15 cellular contexts compared by ENCODE assay signal in the genomic region with DNA sequence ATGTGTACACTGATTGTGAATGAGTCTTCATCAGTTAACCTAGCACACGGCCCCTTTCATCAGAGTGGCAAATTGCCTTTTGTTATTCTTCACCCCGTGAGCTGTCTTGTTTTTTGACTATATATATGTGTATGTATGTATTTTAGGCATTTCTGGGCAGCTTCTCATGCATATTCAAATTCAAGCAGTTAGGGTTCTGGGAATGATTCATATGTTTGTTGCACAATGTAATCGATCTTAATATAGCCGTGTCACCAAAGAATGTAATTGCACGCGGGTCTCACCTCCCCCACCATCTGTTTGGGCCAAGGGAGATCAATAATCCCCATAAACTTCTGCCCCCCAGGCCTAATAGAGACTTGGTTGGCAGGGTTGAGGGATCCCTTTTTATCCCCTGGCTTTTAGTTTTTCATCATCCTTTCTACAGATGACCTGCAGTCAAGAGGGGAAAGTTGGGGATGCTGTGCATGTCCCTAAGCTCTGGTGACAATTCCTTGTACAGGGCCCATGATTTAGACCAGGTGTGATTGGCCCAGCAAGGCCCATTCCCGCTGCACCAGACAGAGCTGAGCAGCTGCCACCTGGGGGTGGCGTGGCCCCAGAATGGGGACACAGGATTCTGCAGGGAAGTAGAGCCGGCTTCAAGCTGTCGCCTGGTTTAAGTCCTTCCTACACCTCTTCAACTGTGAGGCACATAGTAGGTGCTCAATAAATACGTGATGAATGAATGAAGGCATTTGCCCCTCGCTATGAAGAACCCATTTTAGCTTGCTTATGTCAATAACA. TPM values are rescaled to one million over a fixed set of nuclear protein-coding genes. Genes with fewer than 3 reads are reported as not detected.
"Had no signal": no experiment of that assay in that cellular context is flagged by ENCODE, and none has a peak within 500 bp of the region (broad histone marks: within the 10 kb centered on the region; RNA-seq: fewer than 3 reads in every experiment).

No MANE protein-coding gene starts in this region.

- H3K36me3 Mint-ChIP-seq: naive thymus-derived CD8-positive, alpha-beta T cell; WTC11 had no signal

- H3K27me3 ChIP-seq: sigmoid colon had no signal

- H3K9me3 ChIP-seq: mucosa of descending colon, sigmoid colon, stomach had no signal

- H3K9me3 Mint-ChIP-seq: WTC11 had no signal

- H3K27ac Mint-ChIP-seq: activated CD8-positive, alpha-beta T cell treated with anti-CD3 and anti-CD28 coated beads, Interleukin-2, amount 10 ng/mL, durations not matched to agents 7 days and 5 days; naive thymus-derived CD8-positive, alpha-beta T cell; WTC11 had no signal

- H3K4me3 Mint-ChIP-seq: activated CD8-positive, alpha-beta T cell treated with anti-CD3 and anti-CD28 coated beads, Interleukin-2, amount 10 ng/mL, durations not matched to agents 7 days and 5 days; naive thymus-derived CD8-positive, alpha-beta T cell; WTC11 had no signal

- H3K36me3 ChIP-seq: sigmoid colon, stomach had no signal

- H3K4me3 ChIP-seq: mucosa of descending colon, sigmoid colon, stomach had no signal

- ATAC-seq: activated CD8-positive, alpha-beta T cell treated with anti-CD3 and anti-CD28 coated beads, Interleukin-2, amount 10 ng/mL, durations not matched to agents 7 days and 5 days; mucosa of descending colon; naive thymus-derived CD8-positive, alpha-beta T cell; WTC11 had no signal

- DNase-seq: activated CD4-positive, alpha-beta T cell treated with anti-CD3 and anti-CD28 coated beads for 48 hours; activated CD8-positive, alpha-beta memory T cell treated with anti-CD3 and anti-CD28 coated beads, Interleukin-2, amount 50 U/mL, for 48 hours; activated CD8-positive, alpha-beta T cell treated with anti-CD3 and anti-CD28 coated beads, Interleukin-2, amount 10 ng/mL, durations not matched to agents 7 days and 5 days; activated naive CD4-positive, alpha-beta T cell; central memory CD4-positive, alpha-beta T cell; cortex of kidney; effector CD8-positive, alpha-beta T cell; glutamatergic neuron; mucosa of descending colon; naive thymus-derived CD8-positive, alpha-beta T cell; sigmoid colon; stimulated activated CD4-positive, alpha-beta T cell treated with anti-CD3 and anti-CD28 coated beads, Interleukin-4, amount 100 ng/mL, for 1 hour; stomach had no signal

- H3K4me1 Mint-ChIP-seq: naive thymus-derived CD8-positive, alpha-beta T cell had no signal

- H3K27ac ChIP-seq: sigmoid colon, stomach had no signal

RNA-seq across cellular contexts. Expression of gene KCNF1, which starts 19.2 kb away (rescaled TPM):
- total RNA-seq: activated CD8-positive, alpha-beta T cell treated with anti-CD3 and anti-CD28 coated beads, Interleukin-2, amount 10 ng/mL, durations not matched to agents 7 days and 5 days; naive thymus-derived CD8-positive, alpha-beta T cell; T-helper 1 cell treated with Interleukin-12 subunit alpha and Interleukin-12 subunit beta and Interleukin-4 antibody, amounts not matched to agents 30 ng/mL and 1 ng/mL, for 36 hours had no signal
